In the genomic region with DNA sequence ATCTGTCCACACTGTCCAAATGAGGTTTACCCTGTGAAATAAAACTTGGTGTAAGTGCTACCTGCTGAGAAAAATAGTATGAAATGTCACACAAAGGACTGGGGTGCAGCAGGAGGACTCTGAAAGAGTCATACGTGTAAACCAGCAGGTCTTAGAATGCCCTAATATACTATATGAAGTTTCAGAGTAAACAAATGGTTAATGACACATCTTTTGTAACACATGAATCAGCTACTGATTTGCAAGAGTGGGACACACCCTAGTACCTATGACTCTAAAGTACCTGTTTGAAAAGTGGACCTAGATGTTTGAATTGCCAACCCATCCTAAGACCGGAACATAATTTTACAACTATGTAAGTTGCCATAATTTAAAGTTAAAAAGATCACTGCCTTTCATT, we compare ENCODE assay signal across 7 cellular contexts. TPM values are rescaled to one million over a fixed set of nuclear protein-coding genes. Genes with fewer than 3 reads are reported as not detected.
A peak's percentile ranks its signal among the peaks of the same experiment; 100 is the strongest.
DNase-seq lines count a peak whose midpoint lies in the region; ATAC-seq, FAIRE-seq and TF ChIP-seq lines count a peak whose summit lies in the region.
"Not testable (repeated sequence)": the region's sequence is repeated elsewhere in the genome, so short reads cannot be mapped to it uniquely, and the experiment has no call there.

No MANE protein-coding gene starts in this region.

- H3K36me3 Mint-ChIP-seq in activated CD4-positive, alpha-beta T cell treated with anti-CD3 and anti-CD28 coated beads for 36 hours (ENCODE audit: low read depth), result not testable (repeated sequence)
- peaks cover 20% of the 10 kb centered on the region for H3K36me3 Mint-ChIP-seq in activated T-helper 2 cell treated with anti-CD3 and anti-CD28 coated beads, Interferon-gamma antibody, Interleukin-2, Interleukin-4, amounts not matched to agents 10 μg/mL and 5 μg/mL and 100 μg/mL, durations not matched to agents 14 hours and 24 hours and 36 hours (ENCODE audit: low read depth)
- H3K36me3 Mint-ChIP-seq in nephron progenitor cell (ENCODE audit: low read depth), result peaks cover 30% of the 10 kb centered on the region

- CTCF ChIA-PET in A549 (lab: Yijun Ruan, JAX); PC-3 (lab: Charles Lee); activated CD4-positive, alpha-beta T cell treated with anti-CD3 and anti-CD28 coated beads for 36 hours (lab: Charles Lee); K562 (lab: Yijun Ruan, JAX; ENCODE audit: low intra/inter-chr PET ratio): not testable (repeated sequence)

- not testable (repeated sequence) for ATAC-seq in A549, K562
- ATAC-seq in PC-3, result peak; percentile 61
- ATAC-seq in activated CD4-positive, alpha-beta T cell treated with anti-CD3 and anti-CD28 coated beads for 36 hours, result peak; percentile 21
- peak; percentile 35 for ATAC-seq in left colon

- H3K27me3 ChIP-seq in PC-3 (ENCODE audit: low read length); K562 (ENCODE audit: control insufficient read depth in 2 of 2, insufficient read depth in 2 of 2, low read length in 2 of 2): not testable (repeated sequence)

- TF ChIP-seq RAD21 in A549 (conservative IDR thresholded peaks at IDR 0.05 in 1 of 2, IDR thresholded peaks at IDR 0.05 in 1 of 2); K562 (CRISPR knock-in tag; conservative IDR thresholded peaks at IDR 0.05 in 1 of 2, IDR thresholded peaks at IDR 0.05 in 1 of 2): not testable (repeated sequence)

- H3K4me3 ChIP-seq in A549, K562: not testable (repeated sequence)
- H3K4me3 ChIP-seq in PC-3 (ENCODE audit: low read length), result peak overlapping the region; percentile 35; the same call in 1 of the 2 replicates

- H3K27ac ChIP-seq in A549; K562 (ENCODE audit: extremely low read depth, low read depth, low read length): not testable (repeated sequence)
- H3K27ac ChIP-seq in PC-3 (ENCODE audit: low read length), result peak overlapping the region; percentile 64

- H3K27me3 Mint-ChIP-seq in activated CD4-positive, alpha-beta T cell treated with anti-CD3 and anti-CD28 coated beads for 36 hours; activated T-helper 2 cell treated with anti-CD3 and anti-CD28 coated beads, Interferon-gamma antibody, Interleukin-2, Interleukin-4, amounts not matched to agents 10 μg/mL and 5 μg/mL and 100 μg/mL, durations not matched to agents 14 hours and 24 hours and 36 hours (ENCODE audit: low read depth); nephron progenitor cell (ENCODE audit: low read depth, poor library complexity): not testable (repeated sequence)

- TF ChIP-seq CTCF in A549 (IDR thresholded peaks at IDR 0.05); PC-3 (conservative IDR thresholded peaks at IDR 0.05; ENCODE audit: low read depth, low read length); K562 (IDR thresholded peaks at IDR 0.05 in 2 of 3, conservative IDR thresholded peaks at IDR 0.05 in 1 of 3; ENCODE audit: insufficient read depth in 2 of 3, low read depth in 1 of 3, low read length in 3 of 3); nephron progenitor cell (IDR thresholded peaks at IDR 0.05): not testable (repeated sequence)

- 56% methylated on average over 2 of the region's 2 CpGs for WGBS in A549 (ENCODE audit: missing lambda C conversion rate)
- WGBS in K562 (ENCODE audit: insufficient coverage, low coverage, missing lambda C conversion rate), result no CpG with 5 or more reads among the region's 2 CpGs

- H3K4me1 ChIP-seq in A549; PC-3 (ENCODE audit: insufficient read depth, low read length); K562 (replicated peaks in 1 of 2; ENCODE audit: control insufficient read depth in 2 of 2, insufficient read depth in 2 of 2, low read length in 2 of 2): not testable (repeated sequence)

- not testable (repeated sequence) for H3K4me1 Mint-ChIP-seq in activated CD4-positive, alpha-beta T cell treated with anti-CD3 and anti-CD28 coated beads for 36 hours
- peaks cover 10% of the 10 kb centered on the region for H3K4me1 Mint-ChIP-seq in activated T-helper 2 cell treated with anti-CD3 and anti-CD28 coated beads, Interferon-gamma antibody, Interleukin-2, Interleukin-4, amounts not matched to agents 10 μg/mL and 5 μg/mL and 100 μg/mL, durations not matched to agents 14 hours and 24 hours and 36 hours (ENCODE audit: low read depth)
- peaks cover 14% of the 10 kb centered on the region for H3K4me1 Mint-ChIP-seq in nephron progenitor cell

- not testable (repeated sequence) for TF ChIP-seq EP300 in A549 (IDR thresholded peaks at IDR 0.05); K562 (IDR thresholded peaks at IDR 0.05; ENCODE audit: low read length)

- peak overlapping the region; percentile 39; the same call in 2 of the 3 replicates for H3K4me2 ChIP-seq in A549
- H3K4me2 ChIP-seq in PC-3 (ENCODE audit: low read length), result peak overlapping the region; percentile 79; the same call in 1 of the 2 replicates
- H3K4me2 ChIP-seq in K562 (ENCODE audit: insufficient read depth, low read length), result not testable (repeated sequence)

- in situ Hi-C loops in K562 (cut with MboI), result not testable (repeated sequence)

- H3K79me2 ChIP-seq in PC-3 (ENCODE audit: low read length), result peaks cover 25% of the 10 kb centered on the region
- not testable (repeated sequence) for H3K79me2 ChIP-seq in K562 (ENCODE audit: control insufficient read depth, insufficient read depth, low read length)

- DNase-seq in A549 (ENCODE audit: low read depth in 1 of 2, low spot score in 1 of 2); PC-3; activated CD4-positive, alpha-beta T cell treated with anti-CD3 and anti-CD28 coated beads for 36 hours; activated T-helper 2 cell treated with anti-CD3 and anti-CD28 coated beads, Interferon-gamma antibody, Interleukin-2, Interleukin-4, amounts not matched to agents 10 μg/mL and 5 μg/mL and 100 μg/mL, durations not matched to agents 14 hours and 24 hours and 36 hours (ENCODE audit: low spot score); K562 (ENCODE audit: extremely low read depth in 1 of 4, low spot score in 3 of 4); left colon; nephron progenitor cell: not testable (repeated sequence)

- H2AFZ ChIP-seq in PC-3 (ENCODE audit: low read length); K562 (ENCODE audit: low read depth, low read length): not testable (repeated sequence)

- not testable (repeated sequence) for H3K9me1 ChIP-seq in K562 (ENCODE audit: control insufficient read depth, insufficient read depth, low read length)

- TF ChIP-seq POLR2A in A549 (IDR thresholded peaks at IDR 0.05; ENCODE audit: low read length); K562 (conservative IDR thresholded peaks at IDR 0.05): not testable (repeated sequence)

- H3F3A ChIP-seq in PC-3 (ENCODE audit: low read length, unreplicated experiment), result not testable (repeated sequence)

- POLR2A ChIA-PET in A549 (lab: Yijun Ruan, JAX); PC-3 (lab: Charles Lee; ENCODE audit: unreplicated experiment); activated CD4-positive, alpha-beta T cell treated with anti-CD3 and anti-CD28 coated beads for 36 hours (lab: Charles Lee); K562 (lab: Yijun Ruan, JAX): not testable (repeated sequence)

- H3K9me3 ChIP-seq in A549; PC-3 (ENCODE audit: low read length); K562 (replicated peaks; ENCODE audit: control insufficient read depth, insufficient read depth, low read depth, low read length): not testable (repeated sequence)

- intact Hi-C loops in PC-3 (cut with micrococcal nuclease); activated CD4-positive, alpha-beta T cell treated with anti-CD3 and anti-CD28 coated beads for 36 hours (cut with DNase I, micrococcal nuclease); activated T-helper 2 cell treated with anti-CD3 and anti-CD28 coated beads, Interferon-gamma antibody, Interleukin-2, Interleukin-4, amounts not matched to agents 10 μg/mL and 5 μg/mL and 100 μg/mL, durations not matched to agents 14 hours and 24 hours and 36 hours (cut with micrococcal nuclease); K562 (cut with micrococcal nuclease); left colon (cut with DNase I, micrococcal nuclease): not testable (repeated sequence)

- H3K9me2 ChIP-seq in PC-3 (replicated peaks; ENCODE audit: low read length), result not testable (repeated sequence)

- H4K20me1 ChIP-seq in PC-3 (ENCODE audit: low read length); K562 (replicated peaks; ENCODE audit: control insufficient read depth, insufficient read depth, low read length): not testable (repeated sequence)

- H3K36me3 ChIP-seq in PC-3 (ENCODE audit: low read depth, low read length), result not testable (repeated sequence)
- peaks cover 12% of the 10 kb centered on the region; the same call in 1 of the 3 replicates for H3K36me3 ChIP-seq in K562 (ENCODE audit: control insufficient read depth, insufficient read depth, low read length)

- not testable (repeated sequence) for H3K9ac ChIP-seq in PC-3 (ENCODE audit: low read length); K562 (ENCODE audit: insufficient read depth in 1 of 2, low read depth in 2 of 2, low read length in 2 of 2)

- BruUV-seq in PC-3 (replicated peaks; lab: Mats Ljungman, UMichigan), result TSS peak; percentile 41
- TSS peak; percentile 52 for BruUV-seq in K562 (replicated peaks; lab: Mats Ljungman, UMichigan)

- peak; percentile 23 for FAIRE-seq in A549 (lab: Jason Lieb, UNC)
- not testable (repeated sequence) for FAIRE-seq in K562 (lab: Jason Lieb, UNC)

- H3K27ac Mint-ChIP-seq in activated CD4-positive, alpha-beta T cell treated with anti-CD3 and anti-CD28 coated beads for 36 hours; activated T-helper 2 cell treated with anti-CD3 and anti-CD28 coated beads, Interferon-gamma antibody, Interleukin-2, Interleukin-4, amounts not matched to agents 10 μg/mL and 5 μg/mL and 100 μg/mL, durations not matched to agents 14 hours and 24 hours and 36 hours; nephron progenitor cell: not testable (repeated sequence)

- H3K9me3 Mint-ChIP-seq in activated CD4-positive, alpha-beta T cell treated with anti-CD3 and anti-CD28 coated beads for 36 hours (ENCODE audit: low read depth); activated T-helper 2 cell treated with anti-CD3 and anti-CD28 coated beads, Interferon-gamma antibody, Interleukin-2, Interleukin-4, amounts not matched to agents 10 μg/mL and 5 μg/mL and 100 μg/mL, durations not matched to agents 14 hours and 24 hours and 36 hours; nephron progenitor cell: not testable (repeated sequence)

- not testable (repeated sequence) for H3K4me3 Mint-ChIP-seq in activated CD4-positive, alpha-beta T cell treated with anti-CD3 and anti-CD28 coated beads for 36 hours
- peak overlapping the region; percentile 42 for H3K4me3 Mint-ChIP-seq in activated T-helper 2 cell treated with anti-CD3 and anti-CD28 coated beads, Interferon-gamma antibody, Interleukin-2, Interleukin-4, amounts not matched to agents 10 μg/mL and 5 μg/mL and 100 μg/mL, durations not matched to agents 14 hours and 24 hours and 36 hours (ENCODE audit: low read depth)
- peak overlapping the region; percentile 67 for H3K4me3 Mint-ChIP-seq in nephron progenitor cell

RNA-seq across cellular contexts. Expression of a gene that starts 29.8 kb away (rescaled TPM):
- polyA plus RNA-seq in A549 (2011; rRNA removed), result 27.9 and 52.4 TPM in 2 replicates
- polyA plus RNA-seq in A549 (2012; cell fraction: cytosol; rRNA removed), result 8.6 and 10.8 TPM in 2 replicates
- polyA plus RNA-seq in A549 (2012; cell fraction: nucleus; rRNA removed), result 28.6 and 58.2 TPM in 2 replicates
- 21.4 to 26.0 TPM (median 22.6 TPM) in 3 replicates for polyA plus RNA-seq in A549 (2017; fragmentation: RNase III; extraction: RNeasy Plus Mini Kit Qiagen cat#74134 plus additional on column Dnase treatment)
- 164 and 170 TPM in 2 replicates for polyA minus RNA-seq in A549 (2011; rRNA and poly(A)+ RNA removed)
- 47.6 and 63.2 TPM in 2 replicates for total RNA-seq in PC-3 (2014; rRNA removed)
- 10 to 100 TPM; 46.8 to 64.5 TPM for total RNA-seq in activated CD4-positive, alpha-beta T cell treated with anti-CD3 and anti-CD28 coated beads for 36 hours
- 91.5 and 93.9 TPM in 2 replicates for total RNA-seq in activated T-helper 2 cell treated with anti-CD3 and anti-CD28 coated beads, Interferon-gamma antibody, Interleukin-2, Interleukin-4, amounts not matched to agents 10 μg/mL and 5 μg/mL and 100 μg/mL, durations not matched to agents 14 hours and 24 hours and 36 hours
- 361 and 617 TPM in 2 replicates for total RNA-seq in K562 (2011; cell fraction: chromatin; rRNA removed; ENCODE audit: low replicate concordance)
- total RNA-seq in K562 (2011; cell fraction: nucleolus; rRNA removed), result 177 and 226 TPM in 2 replicates
- total RNA-seq in K562 (2011; cell fraction: nucleoplasm; rRNA removed), result 302 and 371 TPM in 2 replicates
- total RNA-seq in K562 (2014; rRNA removed), result 30.5 and 34.6 TPM in 2 replicates
- total RNA-seq in K562 (2014; rRNA removed; fragmentation: Illumina TruSeq; extraction: Trizol), result 44.4 and 53.2 TPM in 2 replicates
- 43.8 and 44.0 TPM in 2 replicates for total RNA-seq in K562 (2015; rRNA removed; fragmentation: Illumina TruSeq; extraction: Trizol)
- total RNA-seq in K562 (2021), result 49.3 and 55.4 TPM in 2 replicates
- 22.4 and 25.8 TPM in 2 replicates for polyA plus RNA-seq in K562 (2011; rRNA removed)
- 10.5 and 22.5 TPM in 2 replicates for polyA plus RNA-seq in K562 (2011; cell fraction: cytosol; rRNA removed)
- polyA plus RNA-seq in K562 (2011; cell fraction: nucleus; rRNA removed), result 79.8 and 89.1 TPM in 2 replicates
- 17.0 and 24.8 TPM in 2 replicates for polyA plus RNA-seq in K562 (2012)
- 22.9 and 25.5 TPM in 2 replicates for polyA plus RNA-seq in K562 (2014; fragmentation: Illumina TruSeq; extraction: Trizol)
- 1 to 10 TPM; 3.6 to 6.9 TPM for polyA plus RNA-seq in K562 (2014; fragmentation: Nextera tagmentation; extraction: Ambion mirVana)
- polyA plus RNA-seq in K562 (2014; rRNA removed), result 22.0 and 31.8 TPM in 2 replicates
- polyA minus RNA-seq in K562 (2011; rRNA and poly(A)+ RNA removed), result 144 and 185 TPM in 2 replicates
- polyA minus RNA-seq in K562 (2011; cell fraction: cytosol; rRNA and poly(A)+ RNA removed), result 47.2 and 57.3 TPM in 2 replicates
- 115 and 196 TPM in 2 replicates for polyA minus RNA-seq in K562 (2011; cell fraction: nucleus; rRNA and poly(A)+ RNA removed)
- total RNA-seq in left colon, result 10 to 100 TPM; 79.4 to 81.9 TPM
